Comparison of ENCODE assay signal across 11 cellular contexts in the genomic region with DNA sequence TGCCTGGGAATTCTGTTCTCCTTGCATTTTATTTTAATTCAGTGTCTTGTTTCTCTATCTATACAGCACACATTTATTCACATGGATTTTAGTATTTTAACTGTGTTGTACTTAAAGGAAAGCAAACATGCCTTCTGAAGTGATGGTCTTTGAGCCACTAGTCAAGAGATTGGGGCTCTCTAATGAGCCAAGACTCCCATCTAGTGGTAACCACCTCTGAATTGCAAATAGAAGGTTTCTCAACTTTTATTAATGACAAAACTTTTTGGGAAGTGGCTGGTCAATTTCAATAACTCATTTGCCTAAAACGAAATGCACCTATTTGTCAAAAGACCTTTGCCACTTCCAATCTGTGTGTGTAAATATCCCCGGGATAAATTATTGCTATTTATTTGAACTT.
DNase-seq lines count a peak whose midpoint lies in the region; ATAC-seq and TF ChIP-seq lines count a peak whose summit lies in the region.
"Had no signal": no experiment of that assay in that cellular context is flagged by ENCODE, and none has a peak within 500 bp of the region (broad histone marks: within the 10 kb centered on the region; RNA-seq: fewer than 3 reads in every experiment).

No MANE protein-coding gene starts in this region.

- peak; percentile 73 for DNase-seq in EH (ENCODE audit: low read depth)
- DNase-seq in esophagus muscularis mucosa (ENCODE audit: extremely low spot score) = no peak
- peak; percentile 51 for DNase-seq in myocyte (ENCODE audit: low read depth)
- DNase-seq in vagina (ENCODE audit: extremely low spot score in 2 of 2) = no peak
- DNase-seq in activated CD4-positive, alpha-beta T cell treated with anti-CD3 and anti-CD28 coated beads for 4 hours = no peak
- no peak for DNase-seq in NCI-H526 treated with DMSO at 0.1 percent for 48 hours (lab: John Stamatoyannopoulos, UW)
- DNase-seq: NCI-H1694 treated with DMSO at 0.1 percent for 48 hours; stimulated activated naive B cell treated with anti-CD40 and anti-IgM and Interleukin-4, amounts not matched to agents 10 μg/mL and 1 μg/mL and 100 μg/mL, for 72 hours; T-helper 17 cell had no signal

- TF ChIP-seq POLR2A in esophagus muscularis mucosa (IDR thresholded peaks at IDR 0.05; ENCODE audit: low read depth) = no peak
- TF ChIP-seq POLR2A in vagina (IDR thresholded peaks at IDR 0.05) = no peak

- 26% methylated on average over 2 of the region's 2 CpGs for WGBS in esophagus muscularis mucosa

- H3K9ac ChIP-seq in OCI-LY3 (ENCODE audit: low read length) = no peak overlapping the region

- TF ChIP-seq EP300 in esophagus muscularis mucosa (IDR thresholded peaks at IDR 0.05) = no peak

- H3K4me2 ChIP-seq in OCI-LY3 (ENCODE audit: low read length) = no peak overlapping the region

- no peak for ATAC-seq in GM21825 (IDR thresholded peaks at IDR 0.05; ENCODE audit: unreplicated experiment)
- ATAC-seq: stimulated activated naive B cell treated with anti-CD40 and anti-IgM and Interleukin-4, amounts not matched to agents 10 μg/mL and 1 μg/mL and 100 μg/mL, for 72 hours; T-helper 17 cell had no signal

- H3K9me3 ChIP-seq in OCI-LY3 (ENCODE audit: insufficient read depth, low read length) (no peaks in the 10 kb centered on the region), esophagus muscularis mucosa (no peaks in the 10 kb centered on the region), vagina (no peaks in the 10 kb centered on the region)

- TF ChIP-seq CTCF in OCI-LY3 (IDR thresholded peaks at IDR 0.05; ENCODE audit: low read depth, low read length) (peak; percentile 31), esophagus muscularis mucosa (IDR thresholded peaks at IDR 0.05) (peak; percentile 31 to 53 (median 49)), vagina (IDR thresholded peaks at IDR 0.05) (peak in 1 of 3 experiments; percentile 26)

- no peak overlapping the region for H2AFZ ChIP-seq in OCI-LY3 (ENCODE audit: low read depth, low read length)

- intact Hi-C loops in esophagus muscularis mucosa (cut with DNase I) = no loop called here
- intact Hi-C loops in vagina (cut with DNase I) = no loop called here

- H4K20me1 ChIP-seq in OCI-LY3 (ENCODE audit: insufficient read depth, low read length) = no peaks in the 10 kb centered on the region

- H3K27me3 ChIP-seq in OCI-LY3 (ENCODE audit: low read depth, low read length) = no peaks in the 10 kb centered on the region
- no peaks in the 10 kb centered on the region for H3K27me3 ChIP-seq in esophagus muscularis mucosa
- H3K27me3 ChIP-seq in vagina = no peaks in the 10 kb centered on the region

- H3K4me3 ChIP-seq in OCI-LY3 (ENCODE audit: low read length) (no peak overlapping the region), esophagus muscularis mucosa (no peak overlapping the region), vagina (no peak overlapping the region)

- H3K36me3 ChIP-seq in OCI-LY3 (replicated peaks; ENCODE audit: low read depth, low read length) (no peaks in the 10 kb centered on the region), esophagus muscularis mucosa (no peaks in the 10 kb centered on the region), vagina (no peaks in the 10 kb centered on the region)

- no peak overlapping the region for H3K27ac ChIP-seq in OCI-LY3 (ENCODE audit: low read length)
- H3K27ac ChIP-seq in esophagus muscularis mucosa (replicated peaks in 1 of 4) = no peak overlapping the region
- no peak overlapping the region for H3K27ac ChIP-seq in vagina

- no peaks in the 10 kb centered on the region for H3K79me2 ChIP-seq in OCI-LY3 (ENCODE audit: low read length)

- no peaks in the 10 kb centered on the region for H3K4me1 ChIP-seq in OCI-LY3 (ENCODE audit: low read length)
- H3K4me1 ChIP-seq in esophagus muscularis mucosa = peaks cover 12 to 34% (median 19%) of the 10 kb centered on the region in 4 donors
- H3K4me1 ChIP-seq in vagina = no peaks in the 10 kb centered on the region

Comparison
In these comparisons a context has a peak if more than half of its experiments do, and no peak if none do; other contexts are left out.
1. DNase-seq: peak in EH (single experiment) and myocyte (single experiment); none in esophagus muscularis mucosa (single experiment), vagina (0 of 2), activated CD4-positive, alpha-beta T cell treated with anti-CD3 and anti-CD28 coated beads for 4 hours (0 of 2) and NCI-H526 treated with DMSO at 0.1 percent for 48 hours (single experiment).